13 cellular contexts compared by ENCODE assay signal in genomic region chr16:11049396-11050059, GRCh38.
DNase-seq lines count a peak whose midpoint lies in the region; ATAC-seq and TF ChIP-seq lines count a peak whose summit lies in the region.
"Had no signal": no experiment of that assay in that cellular context is flagged by ENCODE, and none has a peak within 500 bp of the region (broad histone marks: within the 10 kb centered on the region; RNA-seq: fewer than 3 reads in every experiment).

No MANE protein-coding gene starts in this region.

- H3K9ac ChIP-seq in NT2/D1 (ENCODE audit: insufficient read length, low read depth): no peak overlapping the region

- H3K4me3 Mint-ChIP-seq in activated T-cell treated with anti-CD3 and anti-CD28 coated beads, Interleukin-2, amount 50 U/mL, for 72 hours: no peak overlapping the region
- no peak overlapping the region for H3K4me3 Mint-ChIP-seq in stimulated activated memory B cell treated with anti-CD40 and anti-IgM and Interleukin-4, amounts not matched to agents 10 μg/mL and 1 μg/mL and 100 μg/mL, for 72 hours
- H3K4me3 Mint-ChIP-seq: activated naive CD4-positive, alpha-beta T cell treated with anti-CD3 and anti-CD28 coated beads for 36 hours had no signal

- H3K27me3 ChIP-seq in NT2/D1 (ENCODE audit: insufficient read depth, insufficient read length) (no peaks in the 10 kb centered on the region), foreskin keratinocyte (no peaks in the 10 kb centered on the region)
- H3K27me3 ChIP-seq: neutrophil had no signal

- H3K36me3 ChIP-seq in NT2/D1 (ENCODE audit: insufficient read depth, insufficient read length, low read length): peaks cover 50% of the 10 kb centered on the region

- H3K27ac ChIP-seq in foreskin keratinocyte: no peak overlapping the region
- H3K27ac ChIP-seq: epithelial cell of prostate, neutrophil had no signal

- peaks cover 93% of the 10 kb centered on the region for H3K4me1 Mint-ChIP-seq in activated T-cell treated with anti-CD3 and anti-CD28 coated beads, Interleukin-2, amount 50 U/mL, for 72 hours (ENCODE audit: low read depth)
- H3K4me1 Mint-ChIP-seq in stimulated activated memory B cell treated with anti-CD40 and anti-IgM and Interleukin-4, amounts not matched to agents 10 μg/mL and 1 μg/mL and 100 μg/mL, for 72 hours: peaks cover 38% of the 10 kb centered on the region

- H3K9me3 ChIP-seq in NT2/D1 (ENCODE audit: insufficient read depth, low read length): no peaks in the 10 kb centered on the region
- H3K9me3 ChIP-seq: neutrophil had no signal

- peak overlapping the region; percentile 32 for H3K27ac Mint-ChIP-seq in activated T-cell treated with anti-CD3 and anti-CD28 coated beads, Interleukin-2, amount 50 U/mL, for 72 hours
- H3K27ac Mint-ChIP-seq in stimulated activated memory B cell treated with anti-CD40 and anti-IgM and Interleukin-4, amounts not matched to agents 10 μg/mL and 1 μg/mL and 100 μg/mL, for 72 hours: peak overlapping the region; percentile 82
- H3K27ac Mint-ChIP-seq: activated naive CD4-positive, alpha-beta T cell treated with anti-CD3 and anti-CD28 coated beads for 36 hours had no signal

- H3K36me3 Mint-ChIP-seq in activated T-cell treated with anti-CD3 and anti-CD28 coated beads, Interleukin-2, amount 50 U/mL, for 72 hours (ENCODE audit: insufficient read depth in 2 of 2): peaks cover 21 to 30% of the 10 kb centered on the region in 2 donors
- peaks cover 74% of the 10 kb centered on the region for H3K36me3 Mint-ChIP-seq in stimulated activated memory B cell treated with anti-CD40 and anti-IgM and Interleukin-4, amounts not matched to agents 10 μg/mL and 1 μg/mL and 100 μg/mL, for 72 hours

- peaks cover 0 to 2% of the 10 kb centered on the region in 2 donors for H3K9me3 Mint-ChIP-seq in activated T-cell treated with anti-CD3 and anti-CD28 coated beads, Interleukin-2, amount 50 U/mL, for 72 hours
- no peaks in the 10 kb centered on the region for H3K9me3 Mint-ChIP-seq in stimulated activated memory B cell treated with anti-CD40 and anti-IgM and Interleukin-4, amounts not matched to agents 10 μg/mL and 1 μg/mL and 100 μg/mL, for 72 hours
- H3K9me3 Mint-ChIP-seq: activated naive CD4-positive, alpha-beta T cell treated with anti-CD3 and anti-CD28 coated beads for 36 hours had no signal

- no peaks in the 10 kb centered on the region for H3K27me3 Mint-ChIP-seq in activated T-cell treated with anti-CD3 and anti-CD28 coated beads, Interleukin-2, amount 50 U/mL, for 72 hours (ENCODE audit: low read depth)
- no peaks in the 10 kb centered on the region for H3K27me3 Mint-ChIP-seq in stimulated activated memory B cell treated with anti-CD40 and anti-IgM and Interleukin-4, amounts not matched to agents 10 μg/mL and 1 μg/mL and 100 μg/mL, for 72 hours

- no peak for DNase-seq in activated T-cell treated with anti-CD3 and anti-CD28 coated beads, Interleukin-2, amount 50 U/mL, for 72 hours
- no peak for DNase-seq in activated T-cell treated with anti-CD3 and anti-CD28 coated beads, Interleukin-2, amount 50 U/mL, for 1 hour
- DNase-seq in NT2/D1 (ENCODE audit: low read depth, low spot score) (peak; percentile 48), foreskin keratinocyte (peak; percentile 7 to 29), superior temporal gyrus (ENCODE audit: extremely low spot score) (no peak), GM20000 (ENCODE audit: low spot score) (no peak)
- DNase-seq: activated naive CD4-positive, alpha-beta T cell treated with anti-CD3 and anti-CD28 coated beads for 36 hours; caudate nucleus had no signal

- no peak for TF ChIP-seq CTCF in foreskin keratinocyte (conservative IDR thresholded peaks at IDR 0.05)
- TF ChIP-seq CTCF in GM20000 (IDR thresholded peaks at IDR 0.05; ENCODE audit: extremely low read depth, missing control alignments): no peak

- H3K4me3 ChIP-seq in NT2/D1 (ENCODE audit: insufficient read length, low read depth): no peak overlapping the region
- H3K4me3 ChIP-seq: lung had no signal

- H3K4me1 ChIP-seq in NT2/D1 (ENCODE audit: insufficient read depth, insufficient read length): peaks cover 6% of the 10 kb centered on the region
- H3K4me1 ChIP-seq in foreskin keratinocyte: peaks cover 7% of the 10 kb centered on the region

- no peak for ATAC-seq in activated T-cell treated with anti-CD3 and anti-CD28 coated beads, Interleukin-2, amount 50 U/mL, for 72 hours (replicated peaks in 1 of 2)
- ATAC-seq in foreskin keratinocyte (peak; percentile 27), GM21528 (IDR thresholded peaks at IDR 0.05; ENCODE audit: low FRiP score, unreplicated experiment) (no peak)
- ATAC-seq in stimulated activated memory B cell treated with anti-CD40 and anti-IgM and Interleukin-4, amounts not matched to agents 10 μg/mL and 1 μg/mL and 100 μg/mL, for 72 hours: no peak

Comparison
In these comparisons a context has a peak if more than half of its experiments do, and no peak if none do; other contexts are left out.
1. DNase-seq: peak in NT2/D1 (single experiment) and foreskin keratinocyte (2 of 2); none in activated T-cell treated with anti-CD3 and anti-CD28 coated beads, Interleukin-2, amount 50 U/mL, for 72 hours (0 of 2), activated T-cell treated with anti-CD3 and anti-CD28 coated beads, Interleukin-2, amount 50 U/mL, for 1 hour (single experiment), superior temporal gyrus (single experiment) and GM20000 (single experiment).